Comparison of ENCODE assay signal across 25 cellular contexts in the genomic region with DNA sequence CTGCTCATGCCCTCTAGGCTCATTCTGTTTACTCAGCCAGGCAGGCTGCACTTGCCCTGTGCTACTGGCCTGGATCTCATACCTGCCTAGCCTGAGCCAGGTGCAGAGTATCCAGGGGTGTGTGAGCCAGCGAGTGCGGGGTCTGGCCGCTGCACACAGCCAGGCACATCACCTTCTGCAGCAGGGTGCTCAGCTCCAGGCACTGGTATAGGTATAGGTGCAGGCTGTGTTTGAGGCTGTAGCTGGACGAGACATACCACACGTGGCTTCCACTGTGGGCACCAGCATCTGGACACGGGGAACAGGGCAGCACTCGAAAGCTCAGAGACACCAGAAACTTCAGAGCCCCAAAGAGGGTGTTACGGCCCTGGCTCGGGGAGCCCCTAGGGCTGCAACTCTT.
A peak's percentile ranks its signal among the peaks of the same experiment; 100 is the strongest.
DNase-seq lines count a peak whose midpoint lies in the region; ATAC-seq, FAIRE-seq and TF ChIP-seq lines count a peak whose summit lies in the region.
"Had no signal": no experiment of that assay in that cellular context is flagged by ENCODE, and none has a peak within 500 bp of the region (broad histone marks: within the 10 kb centered on the region; RNA-seq: fewer than 3 reads in every experiment).

No MANE protein-coding gene starts in this region.

- in situ Hi-C loops in HepG2 (cut with HindIII; ENCODE audit: extremely low pct_ligation_motif_present, low pct_unique_long_range_greater_than_20kb) = no loop called here

- no peak overlapping the region for H4K8ac ChIP-seq in neuronal stem cell (ENCODE audit: low read depth, low read length)

- no peak overlapping the region for H3K4me2 ChIP-seq in neuronal stem cell (ENCODE audit: insufficient read depth, low read length, poor library complexity, severe bottlenecking)
- H3K4me2 ChIP-seq in HepG2 (ENCODE audit: low read depth, low read length) = no peak overlapping the region
- H3K4me2 ChIP-seq: BLaER1 had no signal

- H2AFZ ChIP-seq in neuronal stem cell (ENCODE audit: low read length) (no peak overlapping the region), HepG2 (ENCODE audit: low read length) (no peak overlapping the region)
- H2AFZ ChIP-seq: GM23248 had no signal

- H4K91ac ChIP-seq in neuronal stem cell (ENCODE audit: low read depth, low read length, poor library complexity) = no peak overlapping the region

- no peaks in the 10 kb centered on the region for H3K79me1 ChIP-seq in neuronal stem cell (ENCODE audit: low read depth, low read length)

- H3K27me3 Mint-ChIP-seq in stimulated activated memory B cell treated with anti-CD40 and anti-IgM and Interleukin-4, amounts not matched to agents 10 μg/mL and 1 μg/mL and 100 μg/mL, for 72 hours = no peaks in the 10 kb centered on the region
- H3K27me3 Mint-ChIP-seq: B cell; CD4-positive, CD25-positive, alpha-beta regulatory T cell had no signal

- no peaks in the 10 kb centered on the region for H3K4me1 Mint-ChIP-seq in stimulated activated memory B cell treated with anti-CD40 and anti-IgM and Interleukin-4, amounts not matched to agents 10 μg/mL and 1 μg/mL and 100 μg/mL, for 72 hours
- H3K4me1 Mint-ChIP-seq: B cell; CD4-positive, CD25-positive, alpha-beta regulatory T cell had no signal

- H3K9me3 ChIP-seq in left ventricle myocardium inferior (replicated peaks) (no peaks in the 10 kb centered on the region), neuronal stem cell (replicated peaks in 1 of 2; ENCODE audit: control insufficient read depth in 2 of 2, insufficient read depth in 1 of 2, low read depth in 1 of 2, low read length in 2 of 2) (no peaks in the 10 kb centered on the region), HepG2 (ENCODE audit: low read length) (no peaks in the 10 kb centered on the region)
- H3K9me3 ChIP-seq: BLaER1, Caco-2, HAP-1 had no signal

- POLR2A ChIA-PET in HepG2 (lab: Yijun Ruan, JAX) = no interaction called here

- H2BK120ac ChIP-seq in neuronal stem cell (ENCODE audit: low read depth, low read length) = no peak overlapping the region

- no peak overlapping the region for H2BK15ac ChIP-seq in neuronal stem cell (ENCODE audit: low read length)

- intact Hi-C loops in Right ventricle myocardium inferior (cut with DNase I) (no loop called here), left ventricle myocardium inferior (cut with micrococcal nuclease) (no loop called here), HepG2 (cut with micrococcal nuclease; ENCODE audit: unreplicated experiment) (no loop called here)

- no peak overlapping the region for H2AK5ac ChIP-seq in neuronal stem cell (ENCODE audit: low read depth, low read length)

- no peaks in the 10 kb centered on the region for H4K20me1 ChIP-seq in HepG2 (ENCODE audit: insufficient read depth, low read length)
- H4K20me1 ChIP-seq: BLaER1 had no signal

- peaks cover 3% of the 10 kb centered on the region for H3K9me3 Mint-ChIP-seq in stimulated activated memory B cell treated with anti-CD40 and anti-IgM and Interleukin-4, amounts not matched to agents 10 μg/mL and 1 μg/mL and 100 μg/mL, for 72 hours

- H3K4me3 ChIP-seq in left ventricle myocardium inferior (no peak overlapping the region), neuronal stem cell (ENCODE audit: low read length in 2 of 2) (peak overlapping the region in 1 of 2 donors; percentile 40), HepG2 (replicated peaks in 1 of 3; ENCODE audit: insufficient read depth in 1 of 3, low read depth in 2 of 3, low read length in 3 of 3) (no peak overlapping the region)
- H3K4me3 ChIP-seq: BLaER1, GM23248, HAP-1 had no signal

- ATAC-seq in Right ventricle myocardium inferior (no peak), HepG2 (no peak)
- ATAC-seq in stimulated activated memory B cell treated with anti-CD40 and anti-IgM and Interleukin-4, amounts not matched to agents 10 μg/mL and 1 μg/mL and 100 μg/mL, for 72 hours = peak; percentile 24
- ATAC-seq: CD8-positive, alpha-beta T cell had no signal

- CTCF ChIA-PET in HepG2 (lab: Yijun Ruan, JAX; ENCODE audit: low intra/inter-chr PET ratio, low total read pairs) = no interaction called here

- no peak for TF ChIP-seq POLR2A in HepG2 (IDR thresholded peaks at IDR 0.05; ENCODE audit: insufficient read depth in 1 of 2, low read depth in 2 of 2, low read length in 2 of 2)

- H3K9ac ChIP-seq in neuronal stem cell (ENCODE audit: low read depth, low read length, poor library complexity) (no peak overlapping the region), HepG2 (ENCODE audit: insufficient read depth, low read depth, low read length) (no peak overlapping the region)
- H3K9ac ChIP-seq: BLaER1, GM23248 had no signal

- no CpG with 5 or more reads among the region's 9 CpGs for WGBS in neuronal stem cell (ENCODE audit: extremely low coverage in 2 of 2, insufficient read length in 2 of 2, insufficient replicate concordance in 1 of 2), 2 donors
- WGBS in HepG2 (ENCODE audit: low lambda C conversion rate) = 32% methylated on average over 3 of the region's 9 CpGs

- H3K18ac ChIP-seq in neuronal stem cell (ENCODE audit: low read length) = peak overlapping the region; percentile 67

- H2BK12ac ChIP-seq in neuronal stem cell (ENCODE audit: low read length) = no peak overlapping the region

- H2BK5ac ChIP-seq in neuronal stem cell (ENCODE audit: low read length) = no peak overlapping the region

- H3K27me3 ChIP-seq in left ventricle myocardium inferior (ENCODE audit: low read depth) (no peaks in the 10 kb centered on the region), neuronal stem cell (ENCODE audit: control insufficient read depth in 3 of 3, insufficient read depth in 3 of 3, low read depth in 1 of 3, low read length in 3 of 3) (no peaks in the 10 kb centered on the region), HepG2 (ENCODE audit: control insufficient read depth in 1 of 2, insufficient read depth in 2 of 2, low read length in 2 of 2) (no peaks in the 10 kb centered on the region)
- H3K27me3 ChIP-seq: BLaER1 had no signal

- BruUV-seq in HepG2 (replicated peaks; lab: Mats Ljungman, UMichigan) = no TSS peak

- TF ChIP-seq RAD21 in HepG2 (CRISPR knock-in tag; IDR thresholded peaks at IDR 0.05) = no peak

- H3K79me2 ChIP-seq in HepG2 (ENCODE audit: insufficient read depth, low read length) = no peaks in the 10 kb centered on the region

- H3K27ac Mint-ChIP-seq in stimulated activated memory B cell treated with anti-CD40 and anti-IgM and Interleukin-4, amounts not matched to agents 10 μg/mL and 1 μg/mL and 100 μg/mL, for 72 hours = no peak overlapping the region
- H3K27ac Mint-ChIP-seq: B cell; CD4-positive, CD25-positive, alpha-beta regulatory T cell; CD8-positive, alpha-beta T cell; HFFc6 had no signal

- no peak for TF ChIP-seq EP300 in HepG2 (IDR thresholded peaks at IDR 0.05; ENCODE audit: low read depth in 2 of 2, low read length in 2 of 2)
- TF ChIP-seq EP300 in HepG2 (CRISPR knock-in tag; IDR thresholded peaks at IDR 0.05; ENCODE audit: borderline replicate concordance) = no peak

- TF ChIP-seq CTCF in left ventricle myocardium inferior (IDR thresholded peaks at IDR 0.05; ENCODE audit: borderline replicate concordance) (no peak), HepG2 (CRISPR knock-in tag; IDR thresholded peaks at IDR 0.05) (no peak)

- H3K4me1 ChIP-seq in left ventricle myocardium inferior = no peaks in the 10 kb centered on the region
- H3K4me1 ChIP-seq in neuronal stem cell (ENCODE audit: control insufficient read depth in 2 of 2, insufficient read depth in 1 of 2, low read depth in 1 of 2, low read length in 2 of 2) = no peaks in the 10 kb centered on the region
- no peaks in the 10 kb centered on the region for H3K4me1 ChIP-seq in HepG2 (ENCODE audit: insufficient read depth, low read length)
- H3K4me1 ChIP-seq: HAP-1 had no signal

- peak; percentile 40 for DNase-seq in Right ventricle myocardium inferior (ENCODE audit: missing footprints)
- no peak for DNase-seq in left ventricle myocardium inferior
- DNase-seq in neuronal stem cell (ENCODE audit: low spot score) = no peak
- no peak for DNase-seq in urothelium cell line (ENCODE audit: low spot score)
- no peak for DNase-seq in NCI-H774 (lab: John Stamatoyannopoulos, UW)
- no peak for DNase-seq in NCI-H1092 (lab: John Stamatoyannopoulos, UW)
- no peak for DNase-seq in HepG2 (ENCODE audit: low spot score)
- DNase-seq: Caco-2; CD4-positive, CD25-positive, alpha-beta regulatory T cell; CD8-positive, alpha-beta T cell; DMS153; DND-41; GM23248; HFFc6 had no signal

- H3K4me3 Mint-ChIP-seq in stimulated activated memory B cell treated with anti-CD40 and anti-IgM and Interleukin-4, amounts not matched to agents 10 μg/mL and 1 μg/mL and 100 μg/mL, for 72 hours = no peak overlapping the region
- H3K4me3 Mint-ChIP-seq: B cell; CD4-positive, CD25-positive, alpha-beta regulatory T cell; CD8-positive, alpha-beta T cell; HFFc6 had no signal

- peak overlapping the region; percentile 9 for H3K14ac ChIP-seq in neuronal stem cell (ENCODE audit: low read length)

- H3K36me3 Mint-ChIP-seq in stimulated activated memory B cell treated with anti-CD40 and anti-IgM and Interleukin-4, amounts not matched to agents 10 μg/mL and 1 μg/mL and 100 μg/mL, for 72 hours = no peaks in the 10 kb centered on the region
- H3K36me3 Mint-ChIP-seq: CD4-positive, CD25-positive, alpha-beta regulatory T cell; CD8-positive, alpha-beta T cell had no signal

- no peak overlapping the region for H3K4ac ChIP-seq in neuronal stem cell (ENCODE audit: low read length)

- H3K36me3 ChIP-seq in left ventricle myocardium inferior (no peaks in the 10 kb centered on the region), neuronal stem cell (replicated peaks in 1 of 2; ENCODE audit: control insufficient read depth in 2 of 2, insufficient read depth in 2 of 2, low read length in 2 of 2) (no peaks in the 10 kb centered on the region), HepG2 (replicated peaks in 1 of 2; ENCODE audit: control insufficient read depth in 1 of 2, insufficient read depth in 2 of 2, low read length in 2 of 2) (no peaks in the 10 kb centered on the region)
- H3K36me3 ChIP-seq: BLaER1, HAP-1 had no signal

- FAIRE-seq in urothelium cell line (lab: Jason Lieb, UNC) (peak; percentile 69), HepG2 (lab: Jason Lieb, UNC) (no peak)
- FAIRE-seq: A204.1, G401.6, GM12892, GM19239, H54 had no signal

- H3K27ac ChIP-seq in left ventricle myocardium inferior (replicated peaks) (no peak overlapping the region), neuronal stem cell (replicated peaks; ENCODE audit: low read length) (no peak overlapping the region), HepG2 (ENCODE audit: extremely low read length, insufficient read depth, low read length) (no peak overlapping the region)
- H3K27ac ChIP-seq: 22Rv1, BLaER1, C4-2B, GM23248 had no signal

- H3K23ac ChIP-seq in neuronal stem cell (ENCODE audit: low read depth, low read length, poor library complexity) = no peak overlapping the region

TF ChIP-seq in HepG2, 621 proteins besides CTCF, POLR2A, EP300 and RAD21 (continues in another document):
- TF ChIP-seq GATA4 (IDR thresholded peaks at IDR 0.05; ENCODE audit: borderline replicate concordance, low read depth) (no peak), TEAD3 (CRISPR knock-in tag; optimal IDR thresholded peaks at IDR 0.05; ENCODE audit: borderline replicate concordance) (no peak), ZNF335 (CRISPR knock-in tag; IDR thresholded peaks at IDR 0.05) (no peak), ZMYM4 (CRISPR knock-in tag; IDR thresholded peaks at IDR 0.05) (no peak), ZNF567 (CRISPR knock-in tag; IDR thresholded peaks at IDR 0.05; ENCODE audit: borderline replicate concordance) (no peak)
